10 cellular contexts compared by ENCODE assay signal in the genomic region with DNA sequence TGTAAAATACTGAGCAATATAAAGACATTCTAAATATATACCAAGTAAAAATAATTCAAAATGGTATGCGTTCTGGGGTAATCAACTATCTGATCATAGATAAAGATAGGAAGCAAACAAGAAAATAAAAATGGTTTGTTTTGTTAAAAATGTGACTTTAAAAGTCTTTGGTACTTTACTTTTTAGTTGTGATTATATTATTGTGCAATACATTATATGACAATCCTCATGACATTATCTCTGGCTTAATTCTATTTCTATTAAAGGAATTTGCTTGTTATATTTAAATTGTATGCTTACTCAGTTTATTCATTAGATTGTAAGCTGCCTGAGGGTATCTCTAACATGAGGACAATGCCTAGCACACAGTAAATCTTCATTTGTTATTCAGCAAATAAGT.
"Had no signal": no experiment of that assay in that cellular context is flagged by ENCODE, and none has a peak within 500 bp of the region (broad histone marks: within the 10 kb centered on the region; RNA-seq: fewer than 3 reads in every experiment).

No MANE protein-coding gene starts in this region.

- H2AFZ ChIP-seq: GM23248 had no signal

- FAIRE-seq: H54 had no signal

- H3K9me3 ChIP-seq: HAP-1 had no signal

- H3K4me1 ChIP-seq: HAP-1 had no signal

- DNase-seq: GM23248, GOT3, H7, H9, HCEC 1CT, HFFc6 had no signal

- ATAC-seq: GM23338, HCT116 had no signal

- H3K36me3 ChIP-seq: HAP-1 had no signal

- H3K4me2 ChIP-seq: GM23338 had no signal

- H3K27ac ChIP-seq: GM23248 had no signal

- H3K9ac ChIP-seq: GM23248 had no signal

- H3K4me3 ChIP-seq: GM23248, GM23338, HAP-1 had no signal
